In the genomic region with DNA sequence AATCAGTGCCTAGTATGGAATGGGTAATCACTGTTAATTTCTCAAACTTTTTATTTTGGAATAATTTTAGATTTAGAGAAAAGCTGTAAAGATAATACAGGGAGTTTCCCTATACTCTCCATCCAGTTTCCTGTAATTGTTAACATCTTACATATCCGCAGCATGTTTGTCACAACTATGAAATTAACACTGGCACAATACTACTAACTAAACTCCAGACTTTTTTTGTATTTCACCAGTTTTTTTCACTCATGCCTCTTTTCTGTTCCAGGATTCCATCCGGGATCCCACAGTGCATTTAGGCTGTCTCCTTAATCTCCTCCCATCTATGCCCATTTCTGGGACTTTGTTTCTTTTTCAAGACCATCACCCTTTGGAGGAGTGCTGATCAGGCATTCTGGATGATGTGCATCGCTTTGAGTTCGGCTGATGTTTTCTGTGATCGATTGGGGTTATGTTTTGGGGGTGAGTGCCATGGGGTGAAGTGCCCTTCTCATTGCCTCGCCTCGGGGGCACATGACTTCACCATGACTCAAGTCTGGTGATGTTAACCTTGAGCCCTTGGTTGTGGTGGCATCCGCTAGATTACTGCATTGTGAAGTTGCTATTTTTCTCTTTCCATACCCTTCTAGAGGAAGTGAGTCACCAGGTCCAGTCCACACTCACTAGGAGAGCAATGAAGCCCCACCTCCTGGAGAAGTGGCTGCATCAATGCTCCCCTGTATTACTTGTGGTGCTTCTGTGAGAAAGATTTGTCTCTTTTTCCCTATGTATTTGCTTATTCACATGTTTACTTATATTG, we compare ENCODE assay signal across 9 cellular contexts. TPM values are rescaled to one million over a fixed set of nuclear protein-coding genes. Genes with fewer than 3 reads are reported as not detected.
DNase-seq lines count a peak whose midpoint lies in the region; ATAC-seq and TF ChIP-seq lines count a peak whose summit lies in the region.
"Had no signal": no experiment of that assay in that cellular context is flagged by ENCODE, and none has a peak within 500 bp of the region (broad histone marks: within the 10 kb centered on the region; RNA-seq: fewer than 3 reads in every experiment).

No MANE protein-coding gene starts in this region.

- H3K9me3 Mint-ChIP-seq in activated CD4-positive, alpha-beta T cell treated with anti-CD3 and anti-CD28 coated beads, Interleukin-2, amount 10 ng/mL, durations not matched to agents 7 days and 5 days, result no peaks in the 10 kb centered on the region
- H3K9me3 Mint-ChIP-seq: stimulated activated memory B cell treated with anti-CD40 and anti-IgM and Interleukin-4, amounts not matched to agents 10 μg/mL and 1 μg/mL and 100 μg/mL, for 72 hours had no signal

- H3K36me3 Mint-ChIP-seq in activated CD4-positive, alpha-beta T cell treated with anti-CD3 and anti-CD28 coated beads, Interleukin-2, amount 10 ng/mL, durations not matched to agents 7 days and 5 days (ENCODE audit: low read depth), result no peaks in the 10 kb centered on the region
- H3K36me3 Mint-ChIP-seq: stimulated activated memory B cell treated with anti-CD40 and anti-IgM and Interleukin-4, amounts not matched to agents 10 μg/mL and 1 μg/mL and 100 μg/mL, for 72 hours had no signal

- peak; percentile 13 for TF ChIP-seq CTCF in cardiac muscle cell (IDR thresholded peaks at IDR 0.05; ENCODE audit: low read depth, low read length)
- TF ChIP-seq CTCF in fibroblast of villous mesenchyme (IDR thresholded peaks at IDR 0.05; ENCODE audit: insufficient read depth, low read depth, low read length), result peak; percentile 2

- POLR2A ChIA-PET in activated CD4-positive, alpha-beta T cell treated with anti-CD3 and anti-CD28 coated beads, Interleukin-2, amount 10 ng/mL, durations not matched to agents 7 days and 5 days (lab: Charles Lee), result no interaction called here

- H3K27me3 ChIP-seq in cardiac muscle cell, result no peaks in the 10 kb centered on the region

- H3K27me3 Mint-ChIP-seq in activated CD4-positive, alpha-beta T cell treated with anti-CD3 and anti-CD28 coated beads, Interleukin-2, amount 10 ng/mL, durations not matched to agents 7 days and 5 days, result peaks cover 14% of the 10 kb centered on the region
- H3K27me3 Mint-ChIP-seq: stimulated activated memory B cell treated with anti-CD40 and anti-IgM and Interleukin-4, amounts not matched to agents 10 μg/mL and 1 μg/mL and 100 μg/mL, for 72 hours had no signal

- DNase-seq in cardiac muscle cell (ENCODE audit: low read depth in 1 of 2, low spot score in 1 of 2), result peak in 1 of 2 donors; percentile 77
- DNase-seq in cardiac septum (ENCODE audit: low spot score), result no peak
- peak; percentile 36 for DNase-seq in activated CD4-positive, alpha-beta T cell treated with anti-CD3 and anti-CD28 coated beads, Interleukin-2, amount 10 ng/mL, durations not matched to agents 7 days and 5 days
- peak; percentile 49 for DNase-seq in fibroblast of villous mesenchyme (ENCODE audit: low read depth)
- DNase-seq in stimulated activated naive CD8-positive, alpha-beta T cell treated with anti-CD3 and anti-CD28 coated beads, Interleukin-15, Interleukin-2, amounts not matched to agents 100 U/mL and 50 U/mL, for 24 hours, result peak; percentile 43
- no peak for DNase-seq in superior temporal gyrus (ENCODE audit: extremely low spot score)

- ATAC-seq in stimulated activated naive CD8-positive, alpha-beta T cell treated with anti-CD3 and anti-CD28 coated beads, Interleukin-15, Interleukin-2, amounts not matched to agents 100 U/mL and 50 U/mL, for 24 hours, result peak; percentile 98
- ATAC-seq in GM21381 (IDR thresholded peaks at IDR 0.05; ENCODE audit: unreplicated experiment) (no peak), GM18909 (IDR thresholded peaks at IDR 0.05; ENCODE audit: poor library complexity, unreplicated experiment) (no peak)
- ATAC-seq: stimulated activated memory B cell treated with anti-CD40 and anti-IgM and Interleukin-4, amounts not matched to agents 10 μg/mL and 1 μg/mL and 100 μg/mL, for 72 hours had no signal

- H3K36me3 ChIP-seq in cardiac muscle cell, result no peaks in the 10 kb centered on the region

- H3K4me1 ChIP-seq in cardiac muscle cell (ENCODE audit: low read depth), result peaks cover 4% of the 10 kb centered on the region

- H3K9me3 ChIP-seq in cardiac muscle cell (ENCODE audit: low read depth), result no peaks in the 10 kb centered on the region

- H3K27ac Mint-ChIP-seq in activated CD4-positive, alpha-beta T cell treated with anti-CD3 and anti-CD28 coated beads, Interleukin-2, amount 10 ng/mL, durations not matched to agents 7 days and 5 days, result peak overlapping the region; percentile 5
- H3K27ac Mint-ChIP-seq: stimulated activated memory B cell treated with anti-CD40 and anti-IgM and Interleukin-4, amounts not matched to agents 10 μg/mL and 1 μg/mL and 100 μg/mL, for 72 hours had no signal

- intact Hi-C loops in cardiac septum (cut with DNase I), result no loop called here

- peaks cover 20% of the 10 kb centered on the region for H3K4me1 Mint-ChIP-seq in activated CD4-positive, alpha-beta T cell treated with anti-CD3 and anti-CD28 coated beads, Interleukin-2, amount 10 ng/mL, durations not matched to agents 7 days and 5 days
- H3K4me1 Mint-ChIP-seq: stimulated activated memory B cell treated with anti-CD40 and anti-IgM and Interleukin-4, amounts not matched to agents 10 μg/mL and 1 μg/mL and 100 μg/mL, for 72 hours had no signal

- CTCF ChIA-PET in activated CD4-positive, alpha-beta T cell treated with anti-CD3 and anti-CD28 coated beads, Interleukin-2, amount 10 ng/mL, durations not matched to agents 7 days and 5 days (lab: Charles Lee), result no interaction called here

- H3K4me3 Mint-ChIP-seq in activated CD4-positive, alpha-beta T cell treated with anti-CD3 and anti-CD28 coated beads, Interleukin-2, amount 10 ng/mL, durations not matched to agents 7 days and 5 days, result no peak overlapping the region
- H3K4me3 Mint-ChIP-seq: stimulated activated memory B cell treated with anti-CD40 and anti-IgM and Interleukin-4, amounts not matched to agents 10 μg/mL and 1 μg/mL and 100 μg/mL, for 72 hours had no signal

- H3K27ac ChIP-seq in cardiac muscle cell, result no peak overlapping the region

- H3K4me3 ChIP-seq in cardiac muscle cell, result no peak overlapping the region
- no peak overlapping the region for H3K4me3 ChIP-seq in fibroblast of villous mesenchyme (ENCODE audit: low read depth, low read length)

RNA-seq across cellular contexts. Expression of gene GRB10, which starts 43.9 kb away (rescaled TPM):
- total RNA-seq in cardiac muscle cell (10.7 and 25.3 TPM in 2 replicates), cardiac septum (51.8 TPM), fibroblast of villous mesenchyme (23.3 and 39.3 TPM in 2 replicates)
- 9.9 and 22.5 TPM in 2 replicates for polyA plus RNA-seq in cardiac muscle cell
- total RNA-seq in activated CD4-positive, alpha-beta T cell treated with anti-CD3 and anti-CD28 coated beads, Interleukin-2, amount 10 ng/mL, durations not matched to agents 7 days and 5 days, result 1 to 10 TPM; 4.4 TPM

Comparison
In these comparisons a context has a peak if more than half of its experiments do, and no peak if none do; other contexts are left out.
1. DNase-seq: peak in activated CD4-positive, alpha-beta T cell treated with anti-CD3 and anti-CD28 coated beads, Interleukin-2, amount 10 ng/mL, durations not matched to agents 7 days and 5 days (single experiment), fibroblast of villous mesenchyme (single experiment) and stimulated activated naive CD8-positive, alpha-beta T cell treated with anti-CD3 and anti-CD28 coated beads, Interleukin-15, Interleukin-2, amounts not matched to agents 100 U/mL and 50 U/mL, for 24 hours (single experiment); none in cardiac septum (single experiment) and superior temporal gyrus (single experiment).